In genomic region chrX:144637731-144638130, GRCh38 we compare ENCODE assay signal across 20 cellular contexts.
"Had no signal": no experiment of that assay in that cellular context is flagged by ENCODE, and none has a peak within 500 bp of the region (broad histone marks: within the 10 kb centered on the region; RNA-seq: fewer than 3 reads in every experiment).

No MANE protein-coding gene starts in this region.

- H3K4me1 ChIP-seq: tibial artery, uterus had no signal

- H3K4me3 Mint-ChIP-seq: activated B cell treated with CpG ODN at 0.5 μM for 24 hours; activated CD4-positive, alpha-beta T cell treated with anti-CD3 and anti-CD28 coated beads, Interleukin-2, amount 10 ng/mL, durations not matched to agents 7 days and 5 days; activated naive CD8-positive, alpha-beta T cell treated with anti-CD3 and anti-CD28 coated beads, Interleukin-2, amount 50 U/mL, for 24 hours; activated T-helper 17 cell treated with anti-CD3 and anti-CD28 coated beads, Interleukin-2, amount 50 U/mL, for 72 hours; central memory CD8-positive, alpha-beta T cell; natural killer cell treated with Interleukin-12 subunit alpha and Interleukin-12 subunit beta and Interleukin-15 and Interleukin-18, amount 100 ng/mL, for 72 hours; stimulated activated naive B cell treated with anti-CD40 and anti-IgM and Interleukin-4, amounts not matched to agents 10 μg/mL and 1 μg/mL and 100 μg/mL, for 72 hours had no signal

- H3K27ac Mint-ChIP-seq: activated B cell treated with CpG ODN at 0.5 μM for 24 hours; activated CD4-positive, alpha-beta T cell treated with anti-CD3 and anti-CD28 coated beads, Interleukin-2, amount 10 ng/mL, durations not matched to agents 7 days and 5 days; activated naive CD8-positive, alpha-beta T cell treated with anti-CD3 and anti-CD28 coated beads, Interleukin-2, amount 50 U/mL, for 24 hours; activated T-helper 17 cell treated with anti-CD3 and anti-CD28 coated beads, Interleukin-2, amount 50 U/mL, for 72 hours; natural killer cell treated with Interleukin-12 subunit alpha and Interleukin-12 subunit beta and Interleukin-15 and Interleukin-18, amount 100 ng/mL, for 72 hours; stimulated activated naive B cell treated with anti-CD40 and anti-IgM and Interleukin-4, amounts not matched to agents 10 μg/mL and 1 μg/mL and 100 μg/mL, for 72 hours had no signal

- H3K9me3 Mint-ChIP-seq: activated naive CD8-positive, alpha-beta T cell treated with anti-CD3 and anti-CD28 coated beads, Interleukin-2, amount 50 U/mL, for 24 hours had no signal

- DNase-seq: activated B cell treated with CpG ODN at 0.5 μM for 24 hours; activated CD4-positive, alpha-beta T cell treated with anti-CD3 and anti-CD28 coated beads, Interleukin-2, amount 10 ng/mL, durations not matched to agents 7 days and 5 days; activated naive CD4-positive, alpha-beta T cell treated with Interleukin-2 at 50 U/mL for 16 hours; activated naive CD8-positive, alpha-beta T cell treated with anti-CD3 and anti-CD28 coated beads, Interleukin-2, amount 50 U/mL, for 24 hours; cortex of kidney; effector CD8-positive, alpha-beta T cell; foreskin melanocyte; kidney glomerular epithelial cell; mesendoderm; posterior cingulate gyrus; retina; stimulated activated CD4-positive, alpha-beta T cell treated with anti-CD3 and anti-CD28 coated beads, Interleukin-4, amount 100 ng/mL, for 1 hour; stimulated activated naive B cell treated with anti-CD40 and anti-IgM and Interleukin-4, amounts not matched to agents 10 μg/mL and 1 μg/mL and 100 μg/mL, for 72 hours; T-helper 2 cell; tibial artery; uterus had no signal

- H3K27ac ChIP-seq: tibial artery, uterus had no signal

- H3K27me3 Mint-ChIP-seq: activated B cell treated with CpG ODN at 0.5 μM for 24 hours; activated CD4-positive, alpha-beta T cell treated with anti-CD3 and anti-CD28 coated beads, Interleukin-2, amount 10 ng/mL, durations not matched to agents 7 days and 5 days; activated naive CD8-positive, alpha-beta T cell treated with anti-CD3 and anti-CD28 coated beads, Interleukin-2, amount 50 U/mL, for 24 hours; activated T-helper 17 cell treated with anti-CD3 and anti-CD28 coated beads, Interleukin-2, amount 50 U/mL, for 72 hours; central memory CD8-positive, alpha-beta T cell; natural killer cell treated with Interleukin-12 subunit alpha and Interleukin-12 subunit beta and Interleukin-15 and Interleukin-18, amount 100 ng/mL, for 72 hours; stimulated activated naive B cell treated with anti-CD40 and anti-IgM and Interleukin-4, amounts not matched to agents 10 μg/mL and 1 μg/mL and 100 μg/mL, for 72 hours had no signal

- FAIRE-seq: astrocyte had no signal

- H3K4me3 ChIP-seq: tibial artery, uterus had no signal

- H3K27me3 ChIP-seq: tibial artery had no signal

- H3K4me1 Mint-ChIP-seq: activated B cell treated with CpG ODN at 0.5 μM for 24 hours; activated CD4-positive, alpha-beta T cell treated with anti-CD3 and anti-CD28 coated beads, Interleukin-2, amount 10 ng/mL, durations not matched to agents 7 days and 5 days; activated naive CD8-positive, alpha-beta T cell treated with anti-CD3 and anti-CD28 coated beads, Interleukin-2, amount 50 U/mL, for 24 hours; activated T-helper 17 cell treated with anti-CD3 and anti-CD28 coated beads, Interleukin-2, amount 50 U/mL, for 72 hours; central memory CD8-positive, alpha-beta T cell; stimulated activated naive B cell treated with anti-CD40 and anti-IgM and Interleukin-4, amounts not matched to agents 10 μg/mL and 1 μg/mL and 100 μg/mL, for 72 hours had no signal

- ATAC-seq: activated naive CD8-positive, alpha-beta T cell treated with anti-CD3 and anti-CD28 coated beads, Interleukin-2, amount 50 U/mL, for 24 hours; activated T-helper 17 cell treated with anti-CD3 and anti-CD28 coated beads, Interleukin-2, amount 50 U/mL, for 72 hours; natural killer cell treated with Interleukin-12 subunit alpha and Interleukin-12 subunit beta and Interleukin-15 and Interleukin-18, amount 100 ng/mL, for 72 hours; stimulated activated naive B cell treated with anti-CD40 and anti-IgM and Interleukin-4, amounts not matched to agents 10 μg/mL and 1 μg/mL and 100 μg/mL, for 72 hours had no signal

- H3K36me3 Mint-ChIP-seq: stimulated activated naive B cell treated with anti-CD40 and anti-IgM and Interleukin-4, amounts not matched to agents 10 μg/mL and 1 μg/mL and 100 μg/mL, for 72 hours had no signal

- H3K9me3 ChIP-seq: tibial artery, uterus had no signal

- H3K36me3 ChIP-seq: tibial artery, uterus had no signal
